Comparison of ENCODE assay signal across 8 cellular contexts in the genomic region with DNA sequence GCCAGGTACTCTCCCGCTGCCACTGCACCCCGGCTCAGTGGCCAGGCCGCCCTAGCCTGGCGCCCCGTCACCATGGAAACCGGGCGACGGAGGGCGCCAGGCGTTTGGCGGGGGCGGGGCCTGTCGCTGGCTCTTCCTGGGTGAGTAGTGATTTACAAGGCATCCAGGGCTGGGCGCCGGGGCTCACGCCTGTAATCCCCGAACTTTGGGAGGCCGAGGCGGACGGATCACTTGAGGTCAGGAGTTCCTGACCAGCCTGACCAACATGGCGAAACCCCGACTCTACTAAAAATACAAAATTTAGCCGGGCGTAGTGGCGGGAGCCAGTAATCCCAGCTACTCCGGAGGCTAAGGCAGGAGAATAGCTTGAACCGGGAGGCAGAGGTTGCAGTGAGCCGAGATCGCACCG.
DNase-seq lines count a peak whose midpoint lies in the region; ATAC-seq and TF ChIP-seq lines count a peak whose summit lies in the region.
"Not testable (repeated sequence)": the region's sequence is repeated elsewhere in the genome, so short reads cannot be mapped to it uniquely, and the experiment has no call there.

A gene (minus strand): TSS at position 107 of the 409 bp plus-strand sequence. CDS start 116 bp downstream, outside the sequence.

- peak within 1 kb of the TSS; percentile 53 for H3K4me3 ChIP-seq in AG04449 (ENCODE audit: low read depth, low read length)

- CTCF ChIA-PET in AG04449 (lab: Yijun Ruan, JAX), result interaction anchor here (0.6 kb wide), 1 partner anchor 186 kb away, joined by 3 read pairs; no protein-coding TSS in a partner anchor

- not testable (repeated sequence) for TF ChIP-seq CTCF in AG04449 (IDR thresholded peaks at IDR 0.05; ENCODE audit: insufficient read depth, low read length, missing control alignments)

- not testable (repeated sequence) for DNase-seq in AG04449 (ENCODE audit: low read depth, low spot score)
- peak; percentile 31 for DNase-seq in NCI-H2196 treated with DMSO at 0.1 percent for 48 hours (lab: John Stamatoyannopoulos, UW; ENCODE audit: unreplicated experiment)
- peak; percentile 29 to 45 for DNase-seq in activated CD4-positive, alpha-beta T cell treated with anti-CD3 and anti-CD28 coated beads for 24 hours (ENCODE audit: low read depth in 2 of 2)
- peak; percentile 49 for DNase-seq in central memory CD4-positive, alpha-beta T cell
- peak; percentile 57 for DNase-seq in kidney tubule cell (ENCODE audit: low spot score)
- DNase-seq in stimulated activated CD4-positive, alpha-beta T cell treated with anti-CD3 and anti-CD28 coated beads, Interleukin-15, amount 100 ng/mL, for 24 hours, result peak; percentile 76

- POLR2A ChIA-PET in AG04449 (lab: Yijun Ruan, JAX), result not testable (repeated sequence)

- ATAC-seq in GM19324 (IDR thresholded peaks at IDR 0.05; ENCODE audit: low FRiP score, unreplicated experiment) (peak; percentile 95), HG03095 (IDR thresholded peaks at IDR 0.05; ENCODE audit: unreplicated experiment) (peak; percentile 91)
